27 cellular contexts compared by ENCODE assay signal in genomic region chr7:28192786-28193581, GRCh38. TPM values are rescaled to one million over a fixed set of nuclear protein-coding genes. Genes with fewer than 3 reads are reported as not detected.
DNase-seq lines count a peak whose midpoint lies in the region; TF ChIP-seq lines count a peak whose summit lies in the region.
"Had no signal": no experiment of that assay in that cellular context is flagged by ENCODE, and none has a peak within 500 bp of the region (broad histone marks: within the 10 kb centered on the region; RNA-seq: fewer than 3 reads in every experiment).

No MANE protein-coding gene starts in this region.

- H3K4me3 Mint-ChIP-seq in neural crest cell, result no peak overlapping the region
- H3K4me3 Mint-ChIP-seq in osteocyte (ENCODE audit: unreplicated experiment), result no peak overlapping the region
- no peak overlapping the region for H3K4me3 Mint-ChIP-seq in CD8-positive, alpha-beta memory T cell
- H3K4me3 Mint-ChIP-seq: activated naive CD4-positive, alpha-beta T cell treated with anti-CD3 and anti-CD28 coated beads, Interleukin-2, amount 50 U/mL, for 24 hours; activated T-helper 1 cell treated with anti-CD3 and anti-CD28 coated beads, Interleukin-12 subunit alpha, Interleukin-12 subunit beta, Interleukin-2, Interleukin-4 antibody, amounts not matched to agents 30 ng/mL and 10 ng/mL and 1 ng/mL, durations not matched to agents 14 hours and 24 hours and 36 hours; nephron progenitor cell had no signal

- CTCF ChIA-PET in CD8-positive, alpha-beta memory T cell (lab: Charles Lee), result no interaction called here

- no peaks in the 10 kb centered on the region for H3K27me3 ChIP-seq in MG63
- no peaks in the 10 kb centered on the region for H3K27me3 ChIP-seq in CD8-positive, alpha-beta memory T cell (ENCODE audit: insufficient read depth, low read length, poor library complexity, severe bottlenecking)
- H3K27me3 ChIP-seq: sigmoid colon had no signal

- peaks cover 9% of the 10 kb centered on the region for H3K4me1 Mint-ChIP-seq in neural crest cell
- H3K4me1 Mint-ChIP-seq in osteocyte (ENCODE audit: unreplicated experiment), result no peaks in the 10 kb centered on the region
- H3K4me1 Mint-ChIP-seq in CD8-positive, alpha-beta memory T cell, result peaks cover 17 to 24% (median 22%) of the 10 kb centered on the region in 3 donors

- DNase-seq in CD1c-positive myeloid dendritic cell (ENCODE audit: extremely low spot score), result peak; percentile 41
- DNase-seq in MG63, result peak; percentile 48
- DNase-seq in amniotic epithelial cell (ENCODE audit: low read depth), result peak; percentile 70
- DNase-seq in neural crest cell (ENCODE audit: low read depth, low spot score), result no peak
- no peak for DNase-seq in GM19238 (ENCODE audit: insufficient read length, low spot score)
- DNase-seq in NCI-H1092 treated with DMSO at 0.1 percent for 48 hours (lab: John Stamatoyannopoulos, UW), result no peak
- no peak for DNase-seq in osteocyte (ENCODE audit: extremely low spot score, unreplicated experiment)
- no peak for DNase-seq in CD8-positive, alpha-beta memory T cell
- DNase-seq: aorta; central memory CD4-positive, alpha-beta T cell; GDM1; kidney; midbrain; NCI-H1436; NCI-H2107; NCI-H510A; nephron progenitor cell; posterior cingulate gyrus; sigmoid colon; stimulated activated CD4-positive, alpha-beta T cell treated with anti-CD3 and anti-CD28 coated beads, Interleukin-15, amount 100 ng/mL, for 24 hours; stomach; trophoblast cell had no signal

- no peak overlapping the region for H3K4me3 ChIP-seq in MG63
- H3K4me3 ChIP-seq in CD8-positive, alpha-beta memory T cell (ENCODE audit: low read length), result no peak overlapping the region
- H3K4me3 ChIP-seq: HAP-1, sigmoid colon, SK-N-MC, stomach had no signal

- H3K36me3 Mint-ChIP-seq in neural crest cell (ENCODE audit: low read depth) (no peaks in the 10 kb centered on the region), osteocyte (ENCODE audit: unreplicated experiment) (no peaks in the 10 kb centered on the region)
- no peaks in the 10 kb centered on the region for H3K36me3 Mint-ChIP-seq in CD8-positive, alpha-beta memory T cell
- H3K36me3 Mint-ChIP-seq: activated naive CD4-positive, alpha-beta T cell treated with anti-CD3 and anti-CD28 coated beads, Interleukin-2, amount 50 U/mL, for 24 hours had no signal

- H3K27ac Mint-ChIP-seq in neural crest cell (ENCODE audit: unreplicated experiment) (peak overlapping the region; percentile 4), osteocyte (ENCODE audit: unreplicated experiment) (no peak overlapping the region)
- H3K27ac Mint-ChIP-seq in CD8-positive, alpha-beta memory T cell, result no peak overlapping the region
- H3K27ac Mint-ChIP-seq: activated naive CD4-positive, alpha-beta T cell treated with anti-CD3 and anti-CD28 coated beads, Interleukin-2, amount 50 U/mL, for 24 hours; activated T-helper 1 cell treated with anti-CD3 and anti-CD28 coated beads, Interleukin-12 subunit alpha, Interleukin-12 subunit beta, Interleukin-2, Interleukin-4 antibody, amounts not matched to agents 30 ng/mL and 10 ng/mL and 1 ng/mL, durations not matched to agents 14 hours and 24 hours and 36 hours; nephron progenitor cell had no signal

- peaks cover 38% of the 10 kb centered on the region for H3K27me3 Mint-ChIP-seq in neural crest cell (ENCODE audit: low read depth)
- peaks cover 2% of the 10 kb centered on the region for H3K27me3 Mint-ChIP-seq in osteocyte (ENCODE audit: unreplicated experiment)
- peaks cover 7 to 22% of the 10 kb centered on the region in 2 donors for H3K27me3 Mint-ChIP-seq in CD8-positive, alpha-beta memory T cell
- H3K27me3 Mint-ChIP-seq: activated naive CD4-positive, alpha-beta T cell treated with anti-CD3 and anti-CD28 coated beads, Interleukin-2, amount 50 U/mL, for 24 hours had no signal

- no peaks in the 10 kb centered on the region for H3K9me3 ChIP-seq in MG63
- H3K9me3 ChIP-seq in CD8-positive, alpha-beta memory T cell (ENCODE audit: low read length), result no peaks in the 10 kb centered on the region
- H3K9me3 ChIP-seq: HAP-1, sigmoid colon, stomach had no signal

- H3K9me3 Mint-ChIP-seq in neural crest cell (no peaks in the 10 kb centered on the region), osteocyte (ENCODE audit: unreplicated experiment) (no peaks in the 10 kb centered on the region)
- no peaks in the 10 kb centered on the region for H3K9me3 Mint-ChIP-seq in CD8-positive, alpha-beta memory T cell
- H3K9me3 Mint-ChIP-seq: activated naive CD4-positive, alpha-beta T cell treated with anti-CD3 and anti-CD28 coated beads, Interleukin-2, amount 50 U/mL, for 24 hours; activated T-helper 1 cell treated with anti-CD3 and anti-CD28 coated beads, Interleukin-12 subunit alpha, Interleukin-12 subunit beta, Interleukin-2, Interleukin-4 antibody, amounts not matched to agents 30 ng/mL and 10 ng/mL and 1 ng/mL, durations not matched to agents 14 hours and 24 hours and 36 hours; nephron progenitor cell had no signal

- peaks cover 3% of the 10 kb centered on the region for H3K4me1 ChIP-seq in CD8-positive, alpha-beta memory T cell (ENCODE audit: insufficient read depth, low read length)
- H3K4me1 ChIP-seq: HAP-1, sigmoid colon had no signal

- no peaks in the 10 kb centered on the region for H3K36me3 ChIP-seq in MG63
- no peaks in the 10 kb centered on the region for H3K36me3 ChIP-seq in CD8-positive, alpha-beta memory T cell (ENCODE audit: insufficient read depth, low read length)
- H3K36me3 ChIP-seq: HAP-1, sigmoid colon, stomach had no signal

- POLR2A ChIA-PET in CD8-positive, alpha-beta memory T cell (lab: Charles Lee), result no interaction called here

- TF ChIP-seq CTCF in neural crest cell (conservative IDR thresholded peaks at IDR 0.05) (no peak), osteocyte (IDR thresholded peaks at IDR 0.05) (no peak)

- H3K27ac ChIP-seq in CD8-positive, alpha-beta memory T cell (ENCODE audit: low read depth, low read length), result no peak overlapping the region
- H3K27ac ChIP-seq: sigmoid colon, SK-N-MC, stomach, VCaP had no signal

RNA-seq across cellular contexts. Expression of gene JAZF1, which starts 12.4 kb away (rescaled TPM):
- 5.7 and 7.6 TPM in 2 replicates for total RNA-seq in MG63 (2014; rRNA removed; shearing (Covaris generic); ENCODE audit: low replicate concordance)
- total RNA-seq in neural crest cell (3.1 and 3.6 TPM in 2 replicates), osteocyte (17.2 and 19.8 TPM in 2 replicates)
- total RNA-seq in CD8-positive, alpha-beta memory T cell, result 1 to 10 TPM; 3.2 to 4.9 TPM
- 5.1 TPM for polyA plus RNA-seq in CD8-positive, alpha-beta memory T cell

Comparison
In these comparisons a context has a peak if more than half of its experiments do, and no peak if none do; other contexts are left out.
1. DNase-seq: peak in CD1c-positive myeloid dendritic cell (single experiment), MG63 (single experiment) and amniotic epithelial cell (single experiment); none in neural crest cell (single experiment), GM19238 (single experiment), NCI-H1092 treated with DMSO at 0.1 percent for 48 hours (single experiment), osteocyte (single experiment) and CD8-positive, alpha-beta memory T cell (0 of 5).